ENCODE assay signal across 21 cellular contexts in genomic region chr9:6937209-6937608, GRCh38.
DNase-seq lines count a peak whose midpoint lies in the region; ATAC-seq, FAIRE-seq and TF ChIP-seq lines count a peak whose summit lies in the region.
"Had no signal": no experiment of that assay in that cellular context is flagged by ENCODE, and none has a peak within 500 bp of the region (broad histone marks: within the 10 kb centered on the region; RNA-seq: fewer than 3 reads in every experiment).

No MANE protein-coding gene starts in this region.

- H2BK12ac ChIP-seq in mesenchymal stem cell (ENCODE audit: low read length in 2 of 2): no peak overlapping the region

- H3K27me3 ChIP-seq in IMR-90 (ENCODE audit: control insufficient read depth, insufficient read depth, low read length): no peaks in the 10 kb centered on the region
- H3K27me3 ChIP-seq in mesenchymal stem cell (ENCODE audit: control insufficient read depth in 1 of 2, insufficient read depth in 1 of 2, low read length in 2 of 2): no peaks in the 10 kb centered on the region
- H3K27me3 ChIP-seq: BLaER1 had no signal

- no peak overlapping the region for H3K9ac ChIP-seq in IMR-90 (ENCODE audit: low read depth, low read length)
- H3K9ac ChIP-seq in mesenchymal stem cell (ENCODE audit: low read length): no peak overlapping the region
- H3K9ac ChIP-seq: BLaER1 had no signal

- no peak overlapping the region for H3K4me3 ChIP-seq in IMR-90 (ENCODE audit: insufficient read depth, low read depth, low read length)
- H3K4me3 ChIP-seq in mesenchymal stem cell (ENCODE audit: insufficient read depth in 1 of 2, low read depth in 1 of 2, low read length in 2 of 2): no peak overlapping the region
- H3K4me3 ChIP-seq: BLaER1, HAP-1 had no signal

- H2BK15ac ChIP-seq in IMR-90 (ENCODE audit: low read depth, low read length) (no peak overlapping the region), mesenchymal stem cell (ENCODE audit: low read depth, poor library complexity, severe bottlenecking) (no peak overlapping the region)

- TF ChIP-seq RAD21 in IMR-90 (IDR thresholded peaks at IDR 0.05; ENCODE audit: low read length): no peak

- H2BK120ac ChIP-seq in IMR-90 (ENCODE audit: low read depth, low read length) (no peak overlapping the region), mesenchymal stem cell (ENCODE audit: low read depth, low read length) (no peak overlapping the region)

- no peak overlapping the region for H3K27ac ChIP-seq in IMR-90 (ENCODE audit: insufficient read depth, low read length)
- H3K27ac ChIP-seq in VCaP: peak overlapping the region; percentile 60; the same call in 1 of the 2 replicates
- peak overlapping the region; percentile 93 for H3K27ac ChIP-seq in mesenchymal stem cell (ENCODE audit: low read length, poor library complexity, severe bottlenecking)
- H3K27ac ChIP-seq: 22Rv1, C4-2B had no signal

- H3K18ac ChIP-seq in IMR-90 (ENCODE audit: low read depth, low read length): no peak overlapping the region
- no peak overlapping the region for H3K18ac ChIP-seq in mesenchymal stem cell (ENCODE audit: low read depth in 1 of 2, low read length in 2 of 2)

- no peak overlapping the region for H2AK9ac ChIP-seq in IMR-90 (replicated peaks; ENCODE audit: low read depth, low read length, poor library complexity)

- BruUV-seq in IMR-90 (replicated peaks; lab: Mats Ljungman, UMichigan): no TSS peak

- no peak overlapping the region for H3K56ac ChIP-seq in IMR-90 (ENCODE audit: extremely low read depth, insufficient read depth, low read length)

- TF ChIP-seq CTCF in IMR-90 (conservative IDR thresholded peaks at IDR 0.05; ENCODE audit: low read depth, low read length): no peak
- TF ChIP-seq CTCF in VCaP (conservative IDR thresholded peaks at IDR 0.05): no peak

- H3K14ac ChIP-seq in IMR-90 (replicated peaks; ENCODE audit: low read depth, low read length) (0 out of 2 replicates have a peak overlapping the region, but pooled peaks have one; percentile 68), mesenchymal stem cell (ENCODE audit: low read length in 2 of 2) (no peak overlapping the region)

- H4K20me1 ChIP-seq in IMR-90 (ENCODE audit: insufficient read depth, low read length): peaks cover 4% of the 10 kb centered on the region; the same call in 1 of the 2 replicates
- H4K20me1 ChIP-seq: BLaER1 had no signal

- H4K8ac ChIP-seq in IMR-90 (ENCODE audit: low read depth in 2 of 2, low read length in 2 of 2): no peak overlapping the region
- H4K8ac ChIP-seq in mesenchymal stem cell (ENCODE audit: low read length): no peak overlapping the region

- H3K36me3 ChIP-seq in IMR-90 (ENCODE audit: control insufficient read depth, insufficient read depth, low read length) (no peaks in the 10 kb centered on the region), mesenchymal stem cell (ENCODE audit: control insufficient read depth in 1 of 2, insufficient read depth in 2 of 2, low read depth in 1 of 2, low read length in 2 of 2) (no peaks in the 10 kb centered on the region)
- H3K36me3 ChIP-seq: HAP-1 had no signal

- DNase-seq in IMR-90 (no peak), mesenchymal stem cell (no peak), GM19239 (ENCODE audit: insufficient read length, low spot score) (no peak), ureter (ENCODE audit: low spot score) (no peak)
- DNase-seq: Caco-2; CD4-positive, CD25-positive, alpha-beta regulatory T cell; CD8-positive, alpha-beta T cell; DMS153; DND-41; GOT3; HFFc6 had no signal

- FAIRE-seq in GM19239 (lab: Jason Lieb, UNC): no peak
- FAIRE-seq: A204.1, G401.6, H54 had no signal

- no peak overlapping the region for H4K5ac ChIP-seq in IMR-90 (ENCODE audit: low read depth, low read length)

- H4K91ac ChIP-seq in IMR-90 (ENCODE audit: insufficient read depth, low read depth, low read length): no peak overlapping the region
- no peak overlapping the region for H4K91ac ChIP-seq in mesenchymal stem cell (ENCODE audit: low read length)

- WGBS in IMR-90 (ENCODE audit: extremely low coverage in 2 of 2, insufficient read length in 1 of 2), 2 experiments: no CpG with 5 or more reads among the region's 2 CpGs
- 100% methylated on average over 2 of the region's 2 CpGs for WGBS in mesenchymal stem cell

- intact Hi-C loops in IMR-90 (cut with micrococcal nuclease): no loop called here

- H2AFZ ChIP-seq in IMR-90 (replicated peaks; ENCODE audit: low read length, poor library complexity): no peak overlapping the region
- H2AFZ ChIP-seq in mesenchymal stem cell (ENCODE audit: low read depth, low read length): no peak overlapping the region

- in situ Hi-C loops in IMR-90 (cut with MboI; ENCODE audit: low sequenced_read_pairs): no loop called here

- no peak for TF ChIP-seq POLR2A in IMR-90 (IDR thresholded peaks at IDR 0.05; ENCODE audit: low read depth, low read length)

- H3K23ac ChIP-seq in IMR-90 (ENCODE audit: low read depth, low read length) (no peak overlapping the region), mesenchymal stem cell (ENCODE audit: low read length in 2 of 2) (no peak overlapping the region)

- no peak overlapping the region for H2AK5ac ChIP-seq in IMR-90 (ENCODE audit: low read depth, low read length)
- H2AK5ac ChIP-seq in mesenchymal stem cell (ENCODE audit: low read length, severe bottlenecking): no peak overlapping the region

- H3K4ac ChIP-seq in IMR-90 (ENCODE audit: low read depth, low read length) (no peak overlapping the region), mesenchymal stem cell (ENCODE audit: low read depth in 1 of 2, low read length in 2 of 2) (no peak overlapping the region)

- dilution Hi-C loops in IMR-90 (cut with HindIII; ENCODE audit: low sequenced_read_pairs, unreplicated experiment): no loop called here

- H3K4me1 ChIP-seq in IMR-90 (ENCODE audit: control insufficient read depth, insufficient read depth, low read length): peaks cover 6% of the 10 kb centered on the region
- peaks cover 12% of the 10 kb centered on the region for H3K4me1 ChIP-seq in mesenchymal stem cell (ENCODE audit: control insufficient read depth, insufficient read depth, low read depth, low read length)

- H3K4me2 ChIP-seq in IMR-90 (ENCODE audit: low read depth, low read length) (no peak overlapping the region), mesenchymal stem cell (ENCODE audit: low read length, poor library complexity, severe bottlenecking) (no peak overlapping the region)

- H3K9me3 ChIP-seq in IMR-90 (ENCODE audit: control insufficient read depth, insufficient read depth, low read length) (no peaks in the 10 kb centered on the region), mesenchymal stem cell (ENCODE audit: control insufficient read depth, low read length) (no peaks in the 10 kb centered on the region)
- H3K9me3 ChIP-seq: Caco-2, HAP-1 had no signal

- CTCF ChIA-PET in IMR-90 (lab: Yijun Ruan, JAX): interaction anchor here (0.6 to 1.4 kb wide), 3 partner anchors 9 to 45 kb away, joined by 3 to 5 read pairs (median 3); no protein-coding TSS in a partner anchor

- H3K9me1 ChIP-seq in IMR-90 (ENCODE audit: insufficient read depth, low read length): no peaks in the 10 kb centered on the region; the same call in 1 of the 2 replicates

- no peak overlapping the region for H2BK5ac ChIP-seq in IMR-90 (ENCODE audit: low read depth, low read length, poor library complexity, severe bottlenecking)
- no peak overlapping the region for H2BK5ac ChIP-seq in mesenchymal stem cell (ENCODE audit: low read depth, low read length, poor library complexity, severe bottlenecking)

- H2BK20ac ChIP-seq in IMR-90 (ENCODE audit: low read depth, low read length): peak overlapping the region; percentile 70; the same call in 1 of the 2 replicates

- H3K79me1 ChIP-seq in IMR-90 (ENCODE audit: low read depth in 1 of 2, low read length in 2 of 2) (peaks cover 0 to 5% of the 10 kb centered on the region in 2 experiments; a peak in 2 of 4 replicates), mesenchymal stem cell (replicated peaks; ENCODE audit: low read length, poor library complexity, severe bottlenecking) (peaks cover 3% of the 10 kb centered on the region)

- POLR2A ChIA-PET in IMR-90 (lab: Charles Lee; ENCODE audit: unreplicated experiment): no interaction called here

- ATAC-seq in GM18511 (IDR thresholded peaks at IDR 0.05; ENCODE audit: unreplicated experiment) (peak; percentile 44), IMR-90 (ENCODE audit: low read depth) (no peak), GM21528 (IDR thresholded peaks at IDR 0.05; ENCODE audit: low FRiP score, unreplicated experiment) (no peak)
- ATAC-seq: CD8-positive, alpha-beta T cell had no signal

TF ChIP-seq in IMR-90, 13 proteins besides CTCF, POLR2A, EP300 and RAD21:
- no peak for TF ChIP-seq RCOR1 (IDR thresholded peaks at IDR 0.05; ENCODE audit: insufficient replicate concordance, low read length)
- TF ChIP-seq MXI1 (IDR thresholded peaks at IDR 0.05; ENCODE audit: borderline replicate concordance, low read depth, low read length): no peak
- TF ChIP-seq NFE2L2 (IDR thresholded peaks at IDR 0.05; ENCODE audit: low read depth, low read length): no peak
- no peak for TF ChIP-seq MAZ (IDR thresholded peaks at IDR 0.05; ENCODE audit: borderline replicate concordance, low read depth, low read length)
- TF ChIP-seq SMC3 (IDR thresholded peaks at IDR 0.05; ENCODE audit: low read depth, low read length): no peak
- no peak for TF ChIP-seq USF2 (IDR thresholded peaks at IDR 0.05; ENCODE audit: low read depth, low read length)
- no peak for TF ChIP-seq CHD1 (IDR thresholded peaks at IDR 0.05; ENCODE audit: low read depth, low read length)
- TF ChIP-seq RFX5 (IDR thresholded peaks at IDR 0.05; ENCODE audit: low read depth, low read length): no peak
- TF ChIP-seq ELK1 (IDR thresholded peaks at IDR 0.05; ENCODE audit: borderline replicate concordance, low read depth, low read length): no peak
- TF ChIP-seq FOS (IDR thresholded peaks at IDR 0.05; ENCODE audit: low read depth, low read length): no peak
